In genomic region chr15:66497502-66498455, GRCh38 we compare ENCODE assay signal across 8 cellular contexts. TPM values are rescaled to one million over a fixed set of nuclear protein-coding genes. Genes with fewer than 3 reads are reported as not detected.
DNase-seq lines count a peak whose midpoint lies in the region; ATAC-seq and TF ChIP-seq lines count a peak whose summit lies in the region.

Gene SNAPC5 (minus strand): TSS chr15:66497762. CDS start chr15:66497731, 31 bp downstream.

- H3K4me3 ChIP-seq in PC-9 (peak within 1 kb of the TSS; percentile 91), mucosa of stomach (ENCODE audit: low read length) (peak within 1 kb of the TSS; percentile 94)

- peaks cover 47% of the 10 kb centered on the region for H3K79me2 ChIP-seq in PC-9 (ENCODE audit: low read depth)

- H2AFZ ChIP-seq in PC-9: peak within 1 kb of the TSS; percentile 90

- peak within 1 kb of the TSS; percentile 89 for H3K9ac ChIP-seq in mucosa of stomach (ENCODE audit: low read length)

- peaks cover 62% of the 10 kb centered on the region for H3F3A ChIP-seq in PC-9 (ENCODE audit: insufficient read depth, low read depth)

- CTCF ChIA-PET in PC-9 (lab: Charles Lee): interaction anchor here (0.6 to 1.6 kb wide), 5 partner anchors 13 to 211 kb away, joined by 3 to 13 read pairs (median 4); partner anchors contain the start of gene MAP2K1

- H3K4me2 ChIP-seq in PC-9: peak within 1 kb of the TSS; percentile 90

- peaks cover 48% of the 10 kb centered on the region for H4K20me1 ChIP-seq in PC-9 (ENCODE audit: insufficient read depth)

- peak; percentile 84 for ATAC-seq in GM21529 (IDR thresholded peaks at IDR 0.05; ENCODE audit: unreplicated experiment)

- POLR2A ChIA-PET in PC-9 (lab: Charles Lee; ENCODE audit: unreplicated experiment): interaction anchor here (0.5 to 1.0 kb wide), 5 partner anchors 28 to 1826 kb away, joined by 3 to 6 read pairs (median 4); no protein-coding TSS in a partner anchor

- peak; percentile 79 for TF ChIP-seq POLR2A in erythroblast (IDR thresholded peaks at IDR 0.05; ENCODE audit: low read length)

- peak; percentile 89 for TF ChIP-seq CTCF in PC-9 (conservative IDR thresholded peaks at IDR 0.05)

- H3K4me1 ChIP-seq in PC-9 (replicated peaks; ENCODE audit: insufficient read depth): peaks cover 24% of the 10 kb centered on the region
- peaks cover 19% of the 10 kb centered on the region for H3K4me1 ChIP-seq in mucosa of stomach (ENCODE audit: control insufficient read depth, insufficient read depth, low read length)

- intact Hi-C loops in PC-9 (cut with micrococcal nuclease; ENCODE audit: unreplicated experiment): loop anchor here (1.0 to 10.0 kb wide), 6 partner anchors 14 to 883 kb away; partner anchors contain the start of genes INTS14, MAP2K1 and TIPIN

- peak; percentile 25 for DNase-seq in DMS153 treated with DMSO at 0.1 percent for 48 hours (lab: John Stamatoyannopoulos, UW; ENCODE audit: unreplicated experiment)
- peak; percentile 88 to 96 for DNase-seq in PC-9
- peak; percentile 98 for DNase-seq in activated T-cell treated with anti-CD3 and anti-CD28 coated beads, Interleukin-2, amount 50 U/mL, for 1 hour
- DNase-seq in erythroblast (lab: John Stamatoyannopoulos, UW): peak; percentile 96 to 98
- DNase-seq in stimulated activated CD8-positive, alpha-beta memory T cell treated with anti-CD3 and anti-CD28 coated beads, Interleukin-7, amount 100 ng/mL, for 24 hours (ENCODE audit: low read depth): peak; percentile 98

- H3K36me3 ChIP-seq in PC-9 (ENCODE audit: low read depth): peaks cover 41% of the 10 kb centered on the region
- H3K36me3 ChIP-seq in mucosa of stomach (ENCODE audit: control insufficient read depth, insufficient read depth, low read length): peaks cover 24% of the 10 kb centered on the region

- peak within 1 kb of the TSS; percentile 77 for H3K27ac ChIP-seq in PC-9

- H3K27me3 ChIP-seq in PC-9 (ENCODE audit: insufficient read depth, low read depth): no peaks in the 10 kb centered on the region
- no peaks in the 10 kb centered on the region for H3K27me3 ChIP-seq in mucosa of stomach (ENCODE audit: control insufficient read depth, insufficient read depth, low read length)

- peak; percentile 22 for TF ChIP-seq RAD21 in Ishikawa (IDR thresholded peaks at IDR 0.05; ENCODE audit: low read depth)

- no TSS peak for BruUV-seq in PC-9 (replicated peaks; lab: Mats Ljungman, UMichigan)

- H3K9me2 ChIP-seq in PC-9 (ENCODE audit: insufficient read depth): no peaks in the 10 kb centered on the region

- no peaks in the 10 kb centered on the region for H3K9me3 ChIP-seq in PC-9 (ENCODE audit: insufficient read depth, low read depth)
- H3K9me3 ChIP-seq in mucosa of stomach (ENCODE audit: control insufficient read depth, low read length): no peaks in the 10 kb centered on the region

- no peak for TF ChIP-seq EP300 in Ishikawa (IDR thresholded peaks at IDR 0.05; ENCODE audit: borderline replicate concordance)

TF ChIP-seq in Ishikawa, 13 proteins besides CTCF, POLR2A, EP300 and RAD21:
- TF ChIP-seq CREB1 (IDR thresholded peaks at IDR 0.05; ENCODE audit: low read depth) (peak; percentile 93), YY1 (IDR thresholded peaks at IDR 0.05; ENCODE audit: low read depth) (peak; percentile 67; the same call in 1 of the 2 replicates), FOXM1 (IDR thresholded peaks at IDR 0.05; ENCODE audit: borderline replicate concordance, low read depth) (0 out of 2 replicates have a peak, but pooled peaks have one; percentile 12), EGR1 (IDR thresholded peaks at IDR 0.05) (no peak), NFIC (IDR thresholded peaks at IDR 0.05) (peak; percentile 25), MAX (IDR thresholded peaks at IDR 0.05) (peak; percentile 76), TAF1 (IDR thresholded peaks at IDR 0.05; ENCODE audit: low read depth) (peak; percentile 55; the same call in 1 of the 2 replicates), CEBPB (IDR thresholded peaks at IDR 0.05) (peak; percentile 4; the same call in 1 of the 2 replicates), USF1 (IDR thresholded peaks at IDR 0.05) (peak; percentile 40), REST (IDR thresholded peaks at IDR 0.05; ENCODE audit: low read depth) (no peak), TEAD4 (IDR thresholded peaks at IDR 0.05) (peak; percentile 42; the same call in 1 of the 2 replicates), ZBTB7A (IDR thresholded peaks at IDR 0.05; ENCODE audit: low read depth) (0 out of 2 replicates have a peak, but pooled peaks have one; percentile 22), TCF12 (IDR thresholded peaks at IDR 0.05; ENCODE audit: low read depth) (peak; percentile 49; the same call in 1 of the 2 replicates)
TF ChIP-seq in Ishikawa: peak in this region for 11.

RNA-seq across cellular contexts. Expression of gene SNAPC5, which starts in this region (rescaled TPM):
- total RNA-seq in PC-9 (2021): 15.8 and 17.9 TPM in 2 replicates

Comparison
In these comparisons a context has a peak if more than half of its experiments do, and no peak if none do; other contexts are left out.
1. Peak in every context shown above with its lines: DNase-seq, ATAC-seq, H3K4me3 ChIP-seq and H3K27ac ChIP-seq.
2. DNase-seq: peak in every context shown above with its lines; median percentile 98 in activated T-cell treated with anti-CD3 and anti-CD28 coated beads, Interleukin-2, amount 50 U/mL, for 1 hour; 98 in stimulated activated CD8-positive, alpha-beta memory T cell treated with anti-CD3 and anti-CD28 coated beads, Interleukin-7, amount 100 ng/mL, for 24 hours; 97 in erythroblast; 92 in PC-9; 25 in DMS153 treated with DMSO at 0.1 percent for 48 hours.